Comparison of ENCODE assay signal across 8 cellular contexts in genomic region chrX:119007189-119007770, GRCh38. TPM values are rescaled to one million over a fixed set of nuclear protein-coding genes. Genes with fewer than 3 reads are reported as not detected.
"Had no signal": no experiment of that assay in that cellular context is flagged by ENCODE, and none has a peak within 500 bp of the region (broad histone marks: within the 10 kb centered on the region; RNA-seq: fewer than 3 reads in every experiment).

No MANE protein-coding gene starts in this region.

- H3K27ac ChIP-seq: GM23248, HL-60 had no signal

- H3K4me3 ChIP-seq: GM23248, HAP-1, K562 had no signal

- H3K9me3 Mint-ChIP-seq: HFFc6 had no signal

- H3K9me3 ChIP-seq: HAP-1 had no signal

- H3K4me1 ChIP-seq: HAP-1 had no signal

- H3K36me3 ChIP-seq: HAP-1 had no signal

- H3K9ac ChIP-seq: GM23248 had no signal

- H2AFZ ChIP-seq: GM23248 had no signal

- H3K4me3 Mint-ChIP-seq: HFFc6 had no signal

- DNase-seq: GOT3, HFFc6 had no signal

- H3K27ac Mint-ChIP-seq: HFFc6 had no signal

RNA-seq across cellular contexts. Expression of gene LONRF3, which starts 32.9 kb away (rescaled TPM):
- total RNA-seq: HFFc6, HT1080, IMR-90 had no signal
- polyA plus RNA-seq: GM23248, IMR-90 had no signal
